In the genomic region with DNA sequence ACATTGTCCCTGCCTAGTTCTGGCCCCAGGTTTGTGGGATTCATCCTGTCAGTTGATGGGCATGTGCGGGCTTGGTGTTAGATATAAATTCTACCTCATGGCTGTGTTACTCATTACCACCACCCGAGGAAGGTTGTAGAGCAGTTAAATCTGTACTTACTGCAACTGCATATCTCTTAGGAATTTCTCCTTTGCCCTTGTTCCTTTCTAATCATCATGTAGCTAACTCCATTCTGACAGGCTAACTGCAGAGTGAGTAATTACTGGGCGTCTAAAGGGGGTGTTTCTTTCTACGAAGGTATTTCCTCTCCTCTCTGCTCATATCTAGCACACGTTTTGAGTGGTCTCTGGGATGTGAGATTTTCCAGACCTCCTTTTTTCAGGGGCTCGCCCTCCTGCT, we compare ENCODE assay signal across 30 cellular contexts.
A peak's percentile ranks its signal among the peaks of the same experiment; 100 is the strongest.
DNase-seq lines count a peak whose midpoint lies in the region; FAIRE-seq and TF ChIP-seq lines count a peak whose summit lies in the region.
"Had no signal": no experiment of that assay in that cellular context is flagged by ENCODE, and none has a peak within 500 bp of the region (broad histone marks: within the 10 kb centered on the region; RNA-seq: fewer than 3 reads in every experiment).

No MANE protein-coding gene starts in this region.

- H3K79me2 ChIP-seq in PC-9 (ENCODE audit: low read depth), result no peaks in the 10 kb centered on the region

- H3K9me3 ChIP-seq in PC-9 (ENCODE audit: insufficient read depth, low read depth), result 0 out of 2 replicates have a peak, but pooled peaks cover 3% of the 10 kb centered on the region
- H3K9me3 ChIP-seq: left ventricle myocardium inferior, testis had no signal

- 0 out of 2 replicates have a peak, but pooled peaks cover 7% of the 10 kb centered on the region for H3K4me1 ChIP-seq in PC-9 (replicated peaks; ENCODE audit: insufficient read depth)
- H3K4me1 ChIP-seq: left ventricle myocardium inferior, spleen, testis had no signal

- intact Hi-C loops in PC-9 (cut with micrococcal nuclease; ENCODE audit: unreplicated experiment), result no loop called here

- no peak overlapping the region for H3K4me3 Mint-ChIP-seq in neural crest cell
- H3K4me3 Mint-ChIP-seq: activated CD4-positive, alpha-beta T cell treated with anti-CD3 and anti-CD28 coated beads, Interleukin-2, amount 10 ng/mL, durations not matched to agents 7 days and 5 days; B cell; CD4-positive, alpha-beta memory T cell; effector memory CD8-positive, alpha-beta T cell; immature natural killer cell; stimulated activated naive CD8-positive, alpha-beta T cell treated with anti-CD3 and anti-CD28 coated beads, Interleukin-15, Interleukin-2, amounts not matched to agents 100 ng/mL and 50 ng/mL, for 24 hours had no signal

- H3K9me2 ChIP-seq in PC-9 (ENCODE audit: insufficient read depth), result no peaks in the 10 kb centered on the region

- POLR2A ChIA-PET in PC-9 (lab: Charles Lee; ENCODE audit: unreplicated experiment), result no interaction called here

- no peak for FAIRE-seq in D721Med (lab: Jason Lieb, UNC)
- FAIRE-seq: GM19239 had no signal

- DNase-seq in HPDE6-E6E7 (ENCODE audit: extremely low spot score) (peak; percentile 6), PC-9 (peak in 1 of 2 experiments; percentile 52), epithelial cell of prostate (ENCODE audit: low read depth, low spot score) (peak; percentile 51), neural crest cell (ENCODE audit: low read depth, low spot score) (no peak), D721Med (ENCODE audit: insufficient read length, low spot score) (no peak), NCI-H2196 treated with DMSO at 0.1 percent for 48 hours (lab: John Stamatoyannopoulos, UW; ENCODE audit: unreplicated experiment) (no peak), Ammon's horn (ENCODE audit: low spot score) (no peak)
- DNase-seq: activated CD4-positive, alpha-beta T cell treated with anti-CD3 and anti-CD28 coated beads, Interleukin-2, amount 10 ng/mL, durations not matched to agents 7 days and 5 days; activated effector memory CD4-positive, alpha-beta T cell treated with Interleukin-2 at 50 U/mL for 16 hours; anterior cingulate cortex; CD4-positive, alpha-beta memory T cell; DMS 273 treated with DMSO at 0.1 percent for 48 hours; effector memory CD8-positive, alpha-beta T cell; GOT3; hypothalamus; immature natural killer cell; left ventricle myocardium inferior; NCI-H1092; NCI-H1694 treated with DMSO at 0.1 percent for 48 hours; NCI-H524; right cardiac atrium; SIG-M5; spleen; stimulated activated CD4-positive, alpha-beta T cell treated with anti-CD3 and anti-CD28 coated beads, Interleukin-2, amount 100 ng/mL, for 24 hours; T1000; testis had no signal

- peak overlapping the region; percentile 58 for H3K27ac Mint-ChIP-seq in neural crest cell (ENCODE audit: unreplicated experiment)
- H3K27ac Mint-ChIP-seq: activated CD4-positive, alpha-beta T cell treated with anti-CD3 and anti-CD28 coated beads, Interleukin-2, amount 10 ng/mL, durations not matched to agents 7 days and 5 days; activated naive CD4-positive, alpha-beta T cell treated with anti-CD3 and anti-CD28 coated beads, Interleukin-2, amount 50 U/mL, for 72 hours; B cell; CD4-positive, alpha-beta memory T cell; effector memory CD8-positive, alpha-beta T cell; immature natural killer cell; stimulated activated naive CD8-positive, alpha-beta T cell treated with anti-CD3 and anti-CD28 coated beads, Interleukin-15, Interleukin-2, amounts not matched to agents 100 ng/mL and 50 ng/mL, for 24 hours had no signal

- no peaks in the 10 kb centered on the region for H3K4me1 Mint-ChIP-seq in neural crest cell
- H3K4me1 Mint-ChIP-seq: activated CD4-positive, alpha-beta T cell treated with anti-CD3 and anti-CD28 coated beads, Interleukin-2, amount 10 ng/mL, durations not matched to agents 7 days and 5 days; B cell; CD4-positive, alpha-beta memory T cell; immature natural killer cell had no signal

- H4K20me1 ChIP-seq in PC-9 (ENCODE audit: insufficient read depth), result no peaks in the 10 kb centered on the region

- no peak overlapping the region for H3K27ac ChIP-seq in PC-9
- peak overlapping the region; percentile 45 for H3K27ac ChIP-seq in epithelial cell of prostate
- H3K27ac ChIP-seq: left ventricle myocardium inferior, spleen, testis had no signal

- no TSS peak for BruUV-seq in PC-9 (replicated peaks; lab: Mats Ljungman, UMichigan)

- H3K9me3 Mint-ChIP-seq in neural crest cell, result peaks cover 14% of the 10 kb centered on the region

- no peaks in the 10 kb centered on the region for H3K36me3 ChIP-seq in PC-9 (ENCODE audit: low read depth)
- H3K36me3 ChIP-seq: left ventricle myocardium inferior, spleen had no signal

- TF ChIP-seq CTCF in PC-9 (conservative IDR thresholded peaks at IDR 0.05) (no peak), neural crest cell (conservative IDR thresholded peaks at IDR 0.05) (no peak), D721Med (IDR thresholded peaks at IDR 0.05; ENCODE audit: insufficient read depth, missing control alignments) (no peak)

- peak overlapping the region; percentile 57; the same call in 1 of the 2 replicates for H2AFZ ChIP-seq in PC-9

- no peaks in the 10 kb centered on the region for H3K27me3 Mint-ChIP-seq in neural crest cell (ENCODE audit: low read depth)
- H3K27me3 Mint-ChIP-seq: activated CD4-positive, alpha-beta T cell treated with anti-CD3 and anti-CD28 coated beads, Interleukin-2, amount 10 ng/mL, durations not matched to agents 7 days and 5 days; B cell; effector memory CD8-positive, alpha-beta T cell; stimulated activated naive CD8-positive, alpha-beta T cell treated with anti-CD3 and anti-CD28 coated beads, Interleukin-15, Interleukin-2, amounts not matched to agents 100 ng/mL and 50 ng/mL, for 24 hours had no signal

- peaks cover 5% of the 10 kb centered on the region; the same call in 1 of the 2 replicates for H3F3A ChIP-seq in PC-9 (ENCODE audit: insufficient read depth, low read depth)

- H3K27me3 ChIP-seq in PC-9 (ENCODE audit: insufficient read depth, low read depth), result no peaks in the 10 kb centered on the region
- H3K27me3 ChIP-seq: spleen, testis had no signal

- CTCF ChIA-PET in PC-9 (lab: Charles Lee), result interaction anchor here (1.1 kb wide), 1 partner anchor 60 kb away, joined by 4 read pairs; no protein-coding TSS in a partner anchor

- H3K4me3 ChIP-seq in PC-9, result no peak overlapping the region
- H3K4me3 ChIP-seq: left ventricle myocardium inferior, spleen, testis had no signal

- peak overlapping the region; percentile 52 for H3K4me2 ChIP-seq in PC-9

- peaks cover 3% of the 10 kb centered on the region for H3K36me3 Mint-ChIP-seq in neural crest cell (ENCODE audit: low read depth)
- H3K36me3 Mint-ChIP-seq: activated naive CD4-positive, alpha-beta T cell treated with anti-CD3 and anti-CD28 coated beads, Interleukin-2, amount 50 U/mL, for 72 hours; CD4-positive, alpha-beta memory T cell; immature natural killer cell had no signal

Comparison
In these comparisons a context has a peak if more than half of its experiments do, and no peak if none do; other contexts are left out.
1. DNase-seq: peak in HPDE6-E6E7 (single experiment) and epithelial cell of prostate (single experiment); none in neural crest cell (single experiment), D721Med (single experiment), NCI-H2196 treated with DMSO at 0.1 percent for 48 hours (single experiment) and Ammon's horn (single experiment).